Comparison of ENCODE assay signal across 21 cellular contexts in genomic region chr1:30662291-30662840, GRCh38.
DNase-seq lines count a peak whose midpoint lies in the region; ATAC-seq, FAIRE-seq and TF ChIP-seq lines count a peak whose summit lies in the region.
"Had no signal": no experiment of that assay in that cellular context is flagged by ENCODE, and none has a peak within 500 bp of the region (broad histone marks: within the 10 kb centered on the region; RNA-seq: fewer than 3 reads in every experiment).

No MANE protein-coding gene starts in this region.

- H3K9me3 Mint-ChIP-seq in activated T-helper 1 cell treated with anti-CD3 and anti-CD28 coated beads, Interleukin-12 subunit alpha, Interleukin-12 subunit beta, Interleukin-2, Interleukin-4 antibody, amounts not matched to agents 30 ng/mL and 10 ng/mL and 1 ng/mL, durations not matched to agents 14 hours and 24 hours and 36 hours, result no peaks in the 10 kb centered on the region

- WGBS in thyroid gland, 2 donors, result 33 to 41% methylated on average over 8 to 9 of the region's 9 CpGs

- H3K27me3 ChIP-seq in H7 (ENCODE audit: control insufficient read depth, insufficient read depth, low read length) (no peaks in the 10 kb centered on the region), bronchial epithelial cell (ENCODE audit: control insufficient read depth, insufficient read depth, low read length) (no peaks in the 10 kb centered on the region), thyroid gland (no peaks in the 10 kb centered on the region)
- H3K27me3 ChIP-seq: BE2C, SJSA1 had no signal

- intact Hi-C loops in thyroid gland (cut with DNase I), result no loop called here
- intact Hi-C loops in activated T-helper 1 cell treated with anti-CD3 and anti-CD28 coated beads, Interleukin-12 subunit alpha, Interleukin-12 subunit beta, Interleukin-2, Interleukin-4 antibody, amounts not matched to agents 30 ng/mL and 10 ng/mL and 1 ng/mL, durations not matched to agents 14 hours and 24 hours and 36 hours (cut with micrococcal nuclease), result no loop called here

- no peak overlapping the region for H3K4me3 Mint-ChIP-seq in activated T-helper 1 cell treated with anti-CD3 and anti-CD28 coated beads, Interleukin-12 subunit alpha, Interleukin-12 subunit beta, Interleukin-2, Interleukin-4 antibody, amounts not matched to agents 30 ng/mL and 10 ng/mL and 1 ng/mL, durations not matched to agents 14 hours and 24 hours and 36 hours

- H3K36me3 ChIP-seq in H7 (replicated peaks; ENCODE audit: control insufficient read depth, insufficient read depth, low read length) (no peaks in the 10 kb centered on the region), bronchial epithelial cell (ENCODE audit: control insufficient read depth, insufficient read depth, low read length) (no peaks in the 10 kb centered on the region), thyroid gland (no peaks in the 10 kb centered on the region)
- H3K36me3 ChIP-seq: BE2C, SJSA1 had no signal

- H3K9me3 ChIP-seq in thyroid gland, result no peaks in the 10 kb centered on the region
- H3K9me3 ChIP-seq: BE2C, SJSA1 had no signal

- H3K27me3 Mint-ChIP-seq in activated T-helper 1 cell treated with anti-CD3 and anti-CD28 coated beads, Interleukin-12 subunit alpha, Interleukin-12 subunit beta, Interleukin-2, Interleukin-4 antibody, amounts not matched to agents 30 ng/mL and 10 ng/mL and 1 ng/mL, durations not matched to agents 14 hours and 24 hours and 36 hours (ENCODE audit: insufficient read depth), result peaks cover 2% of the 10 kb centered on the region

- H3K4me1 ChIP-seq in thyroid gland, result no peaks in the 10 kb centered on the region
- H3K4me1 ChIP-seq: BE2C had no signal

- TF ChIP-seq POLR2A in thyroid gland (IDR thresholded peaks at IDR 0.05), result no peak

- H3K27ac Mint-ChIP-seq in activated T-helper 1 cell treated with anti-CD3 and anti-CD28 coated beads, Interleukin-12 subunit alpha, Interleukin-12 subunit beta, Interleukin-2, Interleukin-4 antibody, amounts not matched to agents 30 ng/mL and 10 ng/mL and 1 ng/mL, durations not matched to agents 14 hours and 24 hours and 36 hours, result no peak overlapping the region

- peak; percentile 95 for FAIRE-seq in bronchial epithelial cell (lab: Jason Lieb, UNC)
- FAIRE-seq: GM12878 had no signal

- ATAC-seq in GM21423 (IDR thresholded peaks at IDR 0.05; ENCODE audit: unreplicated experiment), result no peak
- ATAC-seq: GM12878, Right ventricle myocardium inferior had no signal

- DNase-seq in H7 (peak; percentile 51), bronchial epithelial cell (ENCODE audit: low read depth) (no peak), left kidney (ENCODE audit: low read depth, low spot score) (peak; percentile 32), thyroid gland (peak; percentile 63 to 66)
- no peak for DNase-seq in activated T-helper 1 cell treated with anti-CD3 and anti-CD28 coated beads, Interleukin-12 subunit alpha, Interleukin-12 subunit beta, Interleukin-2, Interleukin-4 antibody, amounts not matched to agents 30 ng/mL and 10 ng/mL and 1 ng/mL, durations not matched to agents 14 hours and 24 hours and 36 hours (ENCODE audit: low spot score)
- no peak for DNase-seq in NK-92 treated with Interleukin-12 subunit alpha and Interleukin-12 subunit beta, amount 100 ng/mL, for 24 hours (lab: John Stamatoyannopoulos, UW)
- DNase-seq: BE2C, COR-L47, DMS79 treated with DMSO at 0.1 percent for 48 hours, KBM-7, MM.1S, NCI-H1048, NCI-H1417 treated with DMSO at 0.1 percent for 48 hours, NCI-H187, NCI-H446, NCI-H526 had no signal

- TF ChIP-seq CTCF in bronchial epithelial cell (IDR thresholded peaks at IDR 0.05; ENCODE audit: insufficient read depth, low read length, severe bottlenecking), result no peak
- TF ChIP-seq CTCF in thyroid gland (IDR thresholded peaks at IDR 0.05), result no peak

- H3K36me3 Mint-ChIP-seq in activated T-helper 1 cell treated with anti-CD3 and anti-CD28 coated beads, Interleukin-12 subunit alpha, Interleukin-12 subunit beta, Interleukin-2, Interleukin-4 antibody, amounts not matched to agents 30 ng/mL and 10 ng/mL and 1 ng/mL, durations not matched to agents 14 hours and 24 hours and 36 hours (ENCODE audit: low read depth), result no peaks in the 10 kb centered on the region

- no peak overlapping the region for H3K27ac ChIP-seq in thyroid gland
- H3K27ac ChIP-seq: HL-60, SJSA1 had no signal

- H3K4me3 ChIP-seq in H7 (ENCODE audit: insufficient read depth, low read depth, low read length), result no peak overlapping the region
- H3K4me3 ChIP-seq in bronchial epithelial cell (ENCODE audit: low read depth, low read length), result no peak overlapping the region
- no peak overlapping the region for H3K4me3 ChIP-seq in thyroid gland (replicated peaks in 1 of 3)
- H3K4me3 ChIP-seq: GM12878, SJSA1 had no signal

- no peaks in the 10 kb centered on the region for H3K4me1 Mint-ChIP-seq in activated T-helper 1 cell treated with anti-CD3 and anti-CD28 coated beads, Interleukin-12 subunit alpha, Interleukin-12 subunit beta, Interleukin-2, Interleukin-4 antibody, amounts not matched to agents 30 ng/mL and 10 ng/mL and 1 ng/mL, durations not matched to agents 14 hours and 24 hours and 36 hours (ENCODE audit: low read depth)

Comparison
In these comparisons a context has a peak if more than half of its experiments do, and no peak if none do; other contexts are left out.
1. DNase-seq: peak in H7 (single experiment), left kidney (single experiment) and thyroid gland (2 of 2); none in bronchial epithelial cell (single experiment), activated T-helper 1 cell treated with anti-CD3 and anti-CD28 coated beads, Interleukin-12 subunit alpha, Interleukin-12 subunit beta, Interleukin-2, Interleukin-4 antibody, amounts not matched to agents 30 ng/mL and 10 ng/mL and 1 ng/mL, durations not matched to agents 14 hours and 24 hours and 36 hours (single experiment) and NK-92 treated with Interleukin-12 subunit alpha and Interleukin-12 subunit beta, amount 100 ng/mL, for 24 hours (single experiment).